In genomic region chr6:96897396-96898240, GRCh38 we compare ENCODE assay signal across 8 cellular contexts. TPM values are rescaled to one million over a fixed set of nuclear protein-coding genes. Genes with fewer than 3 reads are reported as not detected.
DNase-seq lines count a peak whose midpoint lies in the region; ATAC-seq and TF ChIP-seq lines count a peak whose summit lies in the region.

NDUFAF4 (minus strand) TSS chr6:96897891; CDS start chr6:96897801, 90 bp downstream.

- TF ChIP-seq EP300 in SK-N-SH (IDR thresholded peaks at IDR 0.05; ENCODE audit: borderline replicate concordance in 1 of 2, low read depth in 1 of 2, low read length in 1 of 2): 0 out of 4 replicates have a peak, but pooled peaks of 1 of the 2 experiments have one; percentile 6

- H3K36me3 Mint-ChIP-seq in activated naive CD4-positive, alpha-beta T cell treated with anti-CD3 and anti-CD28 coated beads, Interleukin-2, amount 50 U/mL, for 24 hours: peaks cover 8% of the 10 kb centered on the region

- H3K27me3 Mint-ChIP-seq in activated naive CD4-positive, alpha-beta T cell treated with anti-CD3 and anti-CD28 coated beads, Interleukin-2, amount 50 U/mL, for 24 hours: peaks cover 2% of the 10 kb centered on the region

- POLR2A ChIA-PET in SK-N-SH (lab: Yijun Ruan, JAX): no interaction called here

- H3K4me3 Mint-ChIP-seq in activated naive CD4-positive, alpha-beta T cell treated with anti-CD3 and anti-CD28 coated beads, Interleukin-2, amount 50 U/mL, for 24 hours: peak within 1 kb of the TSS; percentile 91

- no peaks in the 10 kb centered on the region for H3K9me2 ChIP-seq in SK-N-SH

- H3K27ac Mint-ChIP-seq in activated naive CD4-positive, alpha-beta T cell treated with anti-CD3 and anti-CD28 coated beads, Interleukin-2, amount 50 U/mL, for 24 hours: peak within 1 kb of the TSS; percentile 93

- peaks cover 6 to 15% of the 10 kb centered on the region in 2 experiments; a peak in 3 of 4 replicates for H3K4me1 ChIP-seq in SK-N-SH (ENCODE audit: control insufficient read depth in 1 of 2, insufficient read depth in 2 of 2, low read depth in 1 of 2, low read length in 1 of 2)
- peaks cover 15% of the 10 kb centered on the region for H3K4me1 ChIP-seq in osteoblast (ENCODE audit: insufficient read depth, low read length)
- H3K4me1 ChIP-seq in thoracic aorta (ENCODE audit: control insufficient read depth in 1 of 2, low read depth in 2 of 2): peaks cover 13 to 25% of the 10 kb centered on the region in 2 donors

- CTCF ChIA-PET in SK-N-SH (lab: Yijun Ruan, JAX): interaction anchor here (0.5 to 4.9 kb wide), 37 partner anchors 9 to 281 kb away, joined by 3 to 120 read pairs (median 6); partner anchors contain the start of gene GPR63

- peak within 1 kb of the TSS; percentile 79 for H3K4me2 ChIP-seq in SK-N-SH
- H3K4me2 ChIP-seq in osteoblast (ENCODE audit: insufficient read depth, low read length): peak within 1 kb of the TSS; percentile 95

- H3K4me3 ChIP-seq in SK-N-SH (ENCODE audit: low read depth in 2 of 2, low read length in 1 of 2) (peak within 1 kb of the TSS; percentile 95), osteoblast (ENCODE audit: insufficient read depth, low read length) (peak within 1 kb of the TSS; percentile 92), thoracic aorta (peak within 1 kb of the TSS; percentile 87)

- DNase-seq in GM10266 (ENCODE audit: extremely low spot score): peak; percentile 90
- DNase-seq in NCI-H1048 (lab: John Stamatoyannopoulos, UW): peak; percentile 91
- peak; percentile 95 for DNase-seq in SK-N-SH
- peak; percentile 51 for DNase-seq in glomerular endothelial cell (ENCODE audit: extremely low read depth, low read depth, low spot score)
- DNase-seq in osteoblast (ENCODE audit: insufficient read length, low spot score, missing footprints): peak; percentile 98
- DNase-seq in thoracic aorta (ENCODE audit: low spot score): peak; percentile 87

- peak; percentile 94 for TF ChIP-seq CTCF in GM10266 (IDR thresholded peaks at IDR 0.05; ENCODE audit: control insufficient read depth, insufficient read depth, low read depth, missing control alignments)
- TF ChIP-seq CTCF in SK-N-SH (IDR thresholded peaks at IDR 0.05): peak; percentile 88
- TF ChIP-seq CTCF in osteoblast (IDR thresholded peaks at IDR 0.05; ENCODE audit: extremely low read depth, low read depth, low read length): peak; percentile 92
- TF ChIP-seq CTCF in thoracic aorta (IDR thresholded peaks at IDR 0.05): peak; percentile 90

- H3K79me2 ChIP-seq in SK-N-SH (ENCODE audit: insufficient read depth) (peaks cover 35% of the 10 kb centered on the region), osteoblast (ENCODE audit: insufficient read depth, low read length) (peaks cover 27% of the 10 kb centered on the region)

- H3K27ac ChIP-seq in SK-N-SH (ENCODE audit: low read depth in 2 of 2, low read length in 1 of 2): peak within 1 kb of the TSS; percentile 84 to 85
- H3K27ac ChIP-seq in osteoblast (ENCODE audit: low read depth, low read length): peak within 1 kb of the TSS; percentile 76
- peak within 1 kb of the TSS; percentile 76 to 82 for H3K27ac ChIP-seq in thoracic aorta

- peak; percentile 92 for ATAC-seq in HG02588 (IDR thresholded peaks at IDR 0.05; ENCODE audit: unreplicated experiment)
- ATAC-seq in thoracic aorta (ENCODE audit: insufficient number of reproducible peaks, low FRiP score, low read depth): peak; percentile 96

- H3K27me3 ChIP-seq in SK-N-SH (ENCODE audit: insufficient read depth) (no peaks in the 10 kb centered on the region), osteoblast (ENCODE audit: insufficient read depth, low read length) (peaks cover 3% of the 10 kb centered on the region), thoracic aorta (replicated peaks; ENCODE audit: insufficient read depth) (no peaks in the 10 kb centered on the region)

- peak within 1 kb of the TSS; percentile 100 for H2AFZ ChIP-seq in SK-N-SH (ENCODE audit: low read depth)
- H2AFZ ChIP-seq in osteoblast (ENCODE audit: low read length): peak within 1 kb of the TSS; percentile 97

- peaks cover 8% of the 10 kb centered on the region for H3F3A ChIP-seq in SK-N-SH (replicated peaks; ENCODE audit: insufficient read depth)

- no peaks in the 10 kb centered on the region for H3K9me3 Mint-ChIP-seq in activated naive CD4-positive, alpha-beta T cell treated with anti-CD3 and anti-CD28 coated beads, Interleukin-2, amount 50 U/mL, for 24 hours

- peak within 1 kb of the TSS; percentile 62 for H3K9ac ChIP-seq in SK-N-SH

- peak; percentile 63 for TF ChIP-seq RAD21 in SK-N-SH (IDR thresholded peaks at IDR 0.05; ENCODE audit: low read length)

- 3% methylated on average over 21 of the region's 71 CpGs for WGBS in SK-N-SH (ENCODE audit: low lambda C conversion rate)

- H3K36me3 ChIP-seq in SK-N-SH (replicated peaks in 1 of 2; ENCODE audit: control insufficient read depth in 1 of 2, insufficient read depth in 2 of 2, low read length in 1 of 2) (peaks cover 23 to 38% of the 10 kb centered on the region in 2 experiments), osteoblast (ENCODE audit: insufficient read depth, low read length) (peaks cover 6% of the 10 kb centered on the region), thoracic aorta (peaks cover 6% of the 10 kb centered on the region)

- H3K4me1 Mint-ChIP-seq in activated naive CD4-positive, alpha-beta T cell treated with anti-CD3 and anti-CD28 coated beads, Interleukin-2, amount 50 U/mL, for 24 hours: peaks cover 41% of the 10 kb centered on the region

- no peaks in the 10 kb centered on the region for H4K20me1 ChIP-seq in SK-N-SH (ENCODE audit: insufficient read depth)
- H4K20me1 ChIP-seq in osteoblast (ENCODE audit: insufficient read depth, low read length): peaks cover 4% of the 10 kb centered on the region

- no peaks in the 10 kb centered on the region for H3K9me3 ChIP-seq in SK-N-SH
- H3K9me3 ChIP-seq in osteoblast (ENCODE audit: low read depth, low read length): no peaks in the 10 kb centered on the region
- no peaks in the 10 kb centered on the region for H3K9me3 ChIP-seq in thoracic aorta

TF ChIP-seq in SK-N-SH, 30 proteins besides CTCF, POLR2A, EP300 and RAD21:
- TF ChIP-seq GATA2 (CRISPR knock-in tag; IDR thresholded peaks at IDR 0.05) (no peak), SMC3 (IDR thresholded peaks at IDR 0.05; ENCODE audit: low read depth, low read length) (peak; percentile 39), GABPA (IDR thresholded peaks at IDR 0.05; ENCODE audit: low read depth) (peak; percentile 41), RFX5 (IDR thresholded peaks at IDR 0.05; ENCODE audit: low read length) (no peak; the same call in 1 of the 2 replicates), RXRA (IDR thresholded peaks at IDR 0.05; ENCODE audit: borderline replicate concordance, low read depth) (no peak), PBX3 (IDR thresholded peaks at IDR 0.05) (peak; percentile 54), POLR2AphosphoS5 (IDR thresholded peaks at IDR 0.05; ENCODE audit: low read depth, low read length) (peak; percentile 51; the same call in 1 of the 2 replicates), USF1 (IDR thresholded peaks at IDR 0.05; ENCODE audit: borderline replicate concordance, low read depth) (peak; percentile 27), MEF2A (IDR thresholded peaks at IDR 0.05; ENCODE audit: borderline replicate concordance, low read depth) (no peak), FOXJ3 (CRISPR knock-in tag; IDR thresholded peaks at IDR 0.05) (peak; percentile 39; the same call in 1 of the 2 replicates), SIN3A (IDR thresholded peaks at IDR 0.05; ENCODE audit: borderline replicate concordance, low read depth, low read length) (peak; percentile 93), MXI1 (IDR thresholded peaks at IDR 0.05; ENCODE audit: low read depth, low read length) (peak; percentile 98), NRF1 (IDR thresholded peaks at IDR 0.05; ENCODE audit: low read depth, low read length) (peak; percentile 89), ELF1 (IDR thresholded peaks at IDR 0.05) (no peak), MAX (IDR thresholded peaks at IDR 0.05; ENCODE audit: low read depth) (peak; percentile 95), TAF1 (IDR thresholded peaks at IDR 0.05; ENCODE audit: borderline replicate concordance, low read depth, low read length) (peak; percentile 42; the same call in 1 of the 2 replicates), CHD2 (IDR thresholded peaks at IDR 0.05; ENCODE audit: low read length, partially characterized antibody) (peak; percentile 44), RCOR1 (IDR thresholded peaks at IDR 0.05; ENCODE audit: low read length) (0 out of 2 replicates have a peak, but pooled peaks have one; percentile 54), JUND (IDR thresholded peaks at IDR 0.05) (no peak), TCF12 (IDR thresholded peaks at IDR 0.05) (peak; percentile 38; the same call in 1 of the 2 replicates)
TF ChIP-seq in SK-N-SH: peak in this region for 14.

RNA-seq across cellular contexts. Expression of gene NDUFAF4, which starts in this region (rescaled TPM):
- polyA plus RNA-seq in SK-N-SH (2012; rRNA removed): 15.9 and 16.7 TPM in 2 replicates
- 26.2 and 36.8 TPM in 2 replicates for polyA plus RNA-seq in SK-N-SH (2012; cell fraction: cytosol; rRNA removed)
- 4.4 and 8.9 TPM in 2 replicates for polyA plus RNA-seq in SK-N-SH (2012; cell fraction: nucleus; rRNA removed)
- total RNA-seq in glomerular endothelial cell: 19.3 and 31.4 TPM in 2 replicates
- total RNA-seq in osteoblast: 6.5 and 9.7 TPM in 2 replicates
- 10 to 100 TPM; 11.5 to 15.3 TPM for total RNA-seq in thoracic aorta

Comparison
In these comparisons a context has a peak if more than half of its experiments do, and no peak if none do; other contexts are left out.
1. Peak in every context shown above with its lines: DNase-seq, ATAC-seq, H3K4me3 ChIP-seq and H3K27ac ChIP-seq.